ENCODE assay signal across 8 cellular contexts in the genomic region with DNA sequence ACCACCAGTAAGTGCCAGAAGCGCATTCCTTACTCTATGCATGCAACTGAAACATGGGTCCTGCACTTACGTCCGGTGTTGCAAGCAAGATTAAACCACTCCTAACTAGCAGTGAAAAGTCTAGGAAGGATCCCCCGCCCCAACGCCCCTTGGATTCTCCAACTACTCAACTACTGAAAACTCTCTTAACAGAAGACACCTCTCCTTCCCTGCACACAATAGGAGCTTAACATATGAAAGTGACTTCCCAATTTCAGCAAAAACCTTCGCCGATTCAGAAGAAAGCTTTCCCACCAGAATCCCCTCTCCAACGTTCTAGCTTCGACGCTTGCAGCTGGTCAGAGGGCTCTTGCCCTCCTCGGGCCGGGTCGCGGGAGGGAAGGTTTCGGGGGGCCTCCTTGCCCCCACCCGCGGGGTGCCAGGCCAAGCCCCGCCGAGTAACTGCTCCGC. TPM values are rescaled to one million over a fixed set of nuclear protein-coding genes. Genes with fewer than 3 reads are reported as not detected.
DNase-seq lines count a peak whose midpoint lies in the region; ATAC-seq and TF ChIP-seq lines count a peak whose summit lies in the region.

No MANE protein-coding gene starts in this region.

- peak overlapping the region; percentile 76 for H3K4ac ChIP-seq in mesendoderm (ENCODE audit: low read depth, low read length)

- H2BK120ac ChIP-seq in mesendoderm (ENCODE audit: low read depth, low read length), result peak overlapping the region; percentile 83

- no peaks in the 10 kb centered on the region for H3K27me3 ChIP-seq in mesendoderm (ENCODE audit: insufficient read depth, low read length, poor library complexity)
- H3K27me3 ChIP-seq in aorta (ENCODE audit: control insufficient read depth in 1 of 2, insufficient read depth in 2 of 2, low read length in 1 of 2), result no peaks in the 10 kb centered on the region

- H3K4me3 ChIP-seq in coronary artery, result peak overlapping the region; percentile 87
- H3K4me3 ChIP-seq in mesendoderm (ENCODE audit: low read length), result peak overlapping the region; percentile 99
- peak overlapping the region; percentile 38 to 87 for H3K4me3 ChIP-seq in aorta (ENCODE audit: low read length in 2 of 2)

- peaks cover 8% of the 10 kb centered on the region for H3K79me1 ChIP-seq in mesendoderm (ENCODE audit: low read length)

- H4K5ac ChIP-seq in mesendoderm (ENCODE audit: low read length), result peak overlapping the region; percentile 81

- peak overlapping the region; percentile 43 for H3K18ac ChIP-seq in mesendoderm (ENCODE audit: low read length)

- H3K27ac ChIP-seq in coronary artery, result peak overlapping the region; percentile 91
- peak overlapping the region; percentile 89 for H3K27ac ChIP-seq in mesendoderm (ENCODE audit: low read depth, low read length)
- peak overlapping the region in 1 of 2 donors; percentile 45 for H3K27ac ChIP-seq in aorta (ENCODE audit: low read depth in 1 of 2, low read length in 2 of 2)

- DNase-seq in AG08396 (ENCODE audit: low spot score), result peak; percentile 50
- peak; percentile 52 for DNase-seq in RPMI7951 (ENCODE audit: low read depth)
- DNase-seq in coronary artery (ENCODE audit: low spot score), result no peak
- DNase-seq in mesendoderm, result peak; percentile 73
- no peak for DNase-seq in aorta
- DNase-seq in NCI-H1436 treated with DMSO at 0.1 percent for 48 hours (lab: John Stamatoyannopoulos, UW), result no peak

- peaks cover 2% of the 10 kb centered on the region for H3K36me3 ChIP-seq in mesendoderm (ENCODE audit: control insufficient read depth, insufficient read depth, low read length)
- H3K36me3 ChIP-seq in aorta (ENCODE audit: control insufficient read depth in 1 of 2, insufficient read depth in 2 of 2, low read length in 1 of 2), result no peaks in the 10 kb centered on the region

- H2BK15ac ChIP-seq in mesendoderm (replicated peaks; ENCODE audit: low read depth), result no peak overlapping the region

- TF ChIP-seq CTCF in coronary artery (IDR thresholded peaks at IDR 0.05), result no peak

- H4K8ac ChIP-seq in mesendoderm (ENCODE audit: low read depth, low read length), result no peak overlapping the region

- H3K9me3 ChIP-seq in aorta (ENCODE audit: control insufficient read depth, low read length), result peaks cover 1% of the 10 kb centered on the region

- peaks cover 44% of the 10 kb centered on the region for H3K79me2 ChIP-seq in mesendoderm (ENCODE audit: control insufficient read depth, insufficient read depth, low read length)

- peak overlapping the region; percentile 78 for H2BK5ac ChIP-seq in mesendoderm (ENCODE audit: low read length)

- H3K4me1 ChIP-seq in mesendoderm (ENCODE audit: control insufficient read depth, low read depth, low read length) (peaks cover 11% of the 10 kb centered on the region), aorta (ENCODE audit: control insufficient read depth in 1 of 2, insufficient read depth in 2 of 2, low read length in 2 of 2) (no peaks in the 10 kb centered on the region)

- WGBS in mesendoderm (ENCODE audit: extremely low coverage, insufficient coverage, low lambda C conversion rate), result no CpG with 5 or more reads among the region's 20 CpGs
- 0 to 1% methylated on average over 20 of the region's 20 CpGs for WGBS in aorta, 2 donors

- H3K23ac ChIP-seq in mesendoderm (ENCODE audit: low read length), result peak overlapping the region; percentile 89

- intact Hi-C loops in aorta (cut with DNase I), result loop anchor here (2.0 to 10.0 kb wide), 5 partner anchors 42 to 172 kb away; no protein-coding TSS in a partner anchor

- H3K9ac ChIP-seq in mesendoderm (ENCODE audit: low read length), result peak overlapping the region; percentile 99

- peak overlapping the region; percentile 97 for H3K56ac ChIP-seq in mesendoderm (ENCODE audit: low read length)

- peak overlapping the region; percentile 78 for H2AK5ac ChIP-seq in mesendoderm (ENCODE audit: low read length)

- peak overlapping the region; percentile 90 for H3K4me2 ChIP-seq in mesendoderm (ENCODE audit: low read length)

- ATAC-seq in GM19328 (IDR thresholded peaks at IDR 0.05; ENCODE audit: unreplicated experiment), result peak; percentile 29
- peak; percentile 4 for ATAC-seq in aorta (ENCODE audit: low FRiP score)
- no peak for ATAC-seq in HG02981 (IDR thresholded peaks at IDR 0.05; ENCODE audit: unreplicated experiment)

RNA-seq across cellular contexts. Expression of a gene that starts 0.6 kb away (rescaled TPM):
- total RNA-seq in RPMI7951 (2014; rRNA removed; shearing (Covaris generic)), result 53.9 and 54.0 TPM in 2 replicates
- polyA plus RNA-seq in mesendoderm (2013, experiment 1 of 2), result 56.1 TPM
- polyA plus RNA-seq in mesendoderm (2013, experiment 2 of 2), result 56.7 TPM
- total RNA-seq in aorta, result 10 to 100 TPM; 37.1 to 40.2 TPM
- 10 to 100 TPM; 14.0 to 27.6 TPM for polyA plus RNA-seq in aorta

RNA-seq across cellular contexts. Expression of a gene that starts 9.8 kb away (rescaled TPM):
- 11.3 and 12.7 TPM in 2 replicates for total RNA-seq in RPMI7951 (2014; rRNA removed; shearing (Covaris generic))
- 0.01 TPM for polyA plus RNA-seq in mesendoderm (2013, experiment 1 of 2)
- polyA plus RNA-seq in mesendoderm (2013, experiment 2 of 2), result 0.03 TPM
- total RNA-seq in aorta, result 1 to 10 TPM in 1 of 2 donors, under 1 TPM in 1; 0.32 to 2.0 TPM
- polyA plus RNA-seq in aorta, result 10 to 100 TPM in 1 of 2 donors, 1 to 10 TPM in 1; 1.1 to 26.3 TPM

Comparison
In these comparisons a context has a peak if more than half of its experiments do, and no peak if none do; other contexts are left out.
1. DNase-seq: peak in AG08396 (single experiment), RPMI7951 (single experiment) and mesendoderm (single experiment); none in coronary artery (single experiment), aorta (0 of 2) and NCI-H1436 treated with DMSO at 0.1 percent for 48 hours (single experiment).
2. Peak in every context shown above with its lines, with median percentiles within 50 percentile points of each other: H3K4me3 ChIP-seq.